8 cellular contexts compared by ENCODE assay signal in genomic region chr5:73446631-73447233, GRCh38. TPM values are rescaled to one million over a fixed set of nuclear protein-coding genes. Genes with fewer than 3 reads are reported as not detected.
DNase-seq lines count a peak whose midpoint lies in the region; ATAC-seq and TF ChIP-seq lines count a peak whose summit lies in the region.

No MANE protein-coding gene starts in this region.

- BruUV-seq in Caco-2 (replicated peaks; lab: Mats Ljungman, UMichigan), result TSS peak; percentile 89

- POLR2A ChIA-PET in Caco-2 (lab: Charles Lee), result no interaction called here
- POLR2A ChIA-PET in naive thymus-derived CD8-positive, alpha-beta T cell (lab: Charles Lee), result interaction anchor here (1.0 kb wide), 1 partner anchor 52 kb away, joined by 3 read pairs; the partner anchor contains the start of gene BTF3

- no peak for TF ChIP-seq POLR2A in adrenal gland (IDR thresholded peaks at IDR 0.05)

- no peaks in the 10 kb centered on the region for H3K36me3 Mint-ChIP-seq in Caco-2 (ENCODE audit: insufficient read depth, unreplicated experiment)
- H3K36me3 Mint-ChIP-seq in brain, result no peaks in the 10 kb centered on the region
- peaks cover 0 to 18% (median 3%) of the 10 kb centered on the region in 3 donors for H3K36me3 Mint-ChIP-seq in naive thymus-derived CD8-positive, alpha-beta T cell

- H3K79me2 ChIP-seq in KMS-11 (ENCODE audit: insufficient read depth, low read depth), result peaks cover 22% of the 10 kb centered on the region

- intact Hi-C loops in Caco-2 (cut with micrococcal nuclease; ENCODE audit: unreplicated experiment) (loop anchor here (5.0 kb wide), 1 partner anchor 244 kb away; no protein-coding TSS in a partner anchor), adrenal gland (cut with DNase I) (loop anchor here in 1 of 2 donors (10.0 kb wide), 1 partner anchor 232 kb away; no protein-coding TSS in a partner anchor)

- no peaks in the 10 kb centered on the region for H3K4me1 Mint-ChIP-seq in Caco-2 (ENCODE audit: low read depth, unreplicated experiment)
- H3K4me1 Mint-ChIP-seq in brain, result peaks cover 30% of the 10 kb centered on the region
- peaks cover 4 to 23% (median 18%) of the 10 kb centered on the region in 4 donors for H3K4me1 Mint-ChIP-seq in naive thymus-derived CD8-positive, alpha-beta T cell

- ATAC-seq in naive thymus-derived CD8-positive, alpha-beta T cell, result no peak

- WGBS in adrenal gland, 4 donors, result 5 to 11% (median 7%) methylated on average over 26 to 66 of the region's 66 CpGs

- peak overlapping the region; percentile 83 for H3K4me2 ChIP-seq in KMS-11

- peaks cover 25% of the 10 kb centered on the region for H3K27me3 Mint-ChIP-seq in Caco-2 (ENCODE audit: insufficient read depth, unreplicated experiment)
- H3K27me3 Mint-ChIP-seq in brain, result peaks cover 94% of the 10 kb centered on the region
- peaks cover 39 to 75% (median 65%) of the 10 kb centered on the region in 5 donors for H3K27me3 Mint-ChIP-seq in naive thymus-derived CD8-positive, alpha-beta T cell

- DNase-seq in Caco-2, result peak in 1 of 2 experiments; percentile 22
- DNase-seq in naive thymus-derived CD8-positive, alpha-beta T cell, result peak in 2 of 10 donors; percentile 7 to 9
- DNase-seq in adrenal gland, result no peak
- DNase-seq in 8988T, result no peak
- no peak for DNase-seq in C1 segment of cervical spinal cord (lab: John Stamatoyannopoulos, UW)
- no peak for DNase-seq in dermis blood vessel endothelial cell

- H3K4me1 ChIP-seq in Caco-2 (peaks cover 10% of the 10 kb centered on the region), KMS-11 (ENCODE audit: low read depth, poor library complexity, severe bottlenecking) (peaks cover 35% of the 10 kb centered on the region), adrenal gland (replicated peaks in 1 of 2) (peaks cover 0 to 18% of the 10 kb centered on the region in 2 donors)

- H3K27ac Mint-ChIP-seq in Caco-2 (ENCODE audit: unreplicated experiment) (no peak overlapping the region), brain (peak overlapping the region in 1 of 5 experiments; percentile 80)
- H3K27ac Mint-ChIP-seq in naive thymus-derived CD8-positive, alpha-beta T cell, result no peak overlapping the region

- H3K9me3 Mint-ChIP-seq in Caco-2 (ENCODE audit: unreplicated experiment) (no peaks in the 10 kb centered on the region), brain (peaks cover 0 to 5% (median 4%) of the 10 kb centered on the region in 5 experiments)
- peaks cover 0 to 30% (median 11%) of the 10 kb centered on the region in 9 donors for H3K9me3 Mint-ChIP-seq in naive thymus-derived CD8-positive, alpha-beta T cell

- peak overlapping the region; percentile 70 for H3K9ac ChIP-seq in KMS-11

- H3K27me3 ChIP-seq in Caco-2 (replicated peaks; ENCODE audit: control insufficient read depth, insufficient read depth, low read length), result peaks cover 6% of the 10 kb centered on the region
- peaks cover 17% of the 10 kb centered on the region for H3K27me3 ChIP-seq in KMS-11 (ENCODE audit: insufficient read depth, low read depth)
- H3K27me3 ChIP-seq in adrenal gland, result peaks cover 85% of the 10 kb centered on the region

- CTCF ChIA-PET in Caco-2 (lab: Charles Lee), result interaction anchor here (0.6 to 2.2 kb wide), 3 partner anchors 53 to 230 kb away, joined by 4 to 15 read pairs (median 6); no protein-coding TSS in a partner anchor

- H3K27ac ChIP-seq in KMS-11 (peak overlapping the region; percentile 69), adrenal gland (peak overlapping the region in 1 of 5 donors; percentile 88)

- H3K4me3 Mint-ChIP-seq in Caco-2 (ENCODE audit: unreplicated experiment) (peak overlapping the region; percentile 81), brain (peak overlapping the region; percentile 78 to 86 (median 84))
- peak overlapping the region; percentile 65 to 80 (median 73) for H3K4me3 Mint-ChIP-seq in naive thymus-derived CD8-positive, alpha-beta T cell

- TF ChIP-seq CTCF in Caco-2 (IDR thresholded peaks at IDR 0.05; ENCODE audit: insufficient read depth in 1 of 2, low read depth in 1 of 2, low read length in 1 of 2, severe bottlenecking in 1 of 2, unreplicated experiment in 1 of 2), result no peak
- 0 out of 2 replicates have a peak, but pooled peaks have one; percentile 7 for TF ChIP-seq CTCF in KMS-11 (conservative IDR thresholded peaks at IDR 0.05; ENCODE audit: low read depth, low read length)
- no peak for TF ChIP-seq CTCF in brain (conservative IDR thresholded peaks at IDR 0.05)
- TF ChIP-seq CTCF in adrenal gland (IDR thresholded peaks at IDR 0.05), result no peak

- peak overlapping the region; percentile 43 for H3K4me3 ChIP-seq in Caco-2 (ENCODE audit: low read depth, low read length)
- no peak overlapping the region for H3K4me3 ChIP-seq in KMS-11 (IDR thresholded peaks at IDR 0.05; ENCODE audit: insufficient read depth, low read depth, low read length)
- peak overlapping the region in 1 of 4 donors; percentile 47 for H3K4me3 ChIP-seq in adrenal gland

- no peaks in the 10 kb centered on the region for H4K20me1 ChIP-seq in KMS-11 (ENCODE audit: insufficient read depth)

- H3K9me3 ChIP-seq in Caco-2, result no peaks in the 10 kb centered on the region
- no peaks in the 10 kb centered on the region for H3K9me3 ChIP-seq in adrenal gland (replicated peaks in 1 of 3)

- H2AFZ ChIP-seq in KMS-11 (ENCODE audit: low read depth), result peak overlapping the region; percentile 88

- H3K36me3 ChIP-seq in Caco-2 (ENCODE audit: control insufficient read depth, insufficient read depth, low read length) (no peaks in the 10 kb centered on the region), KMS-11 (ENCODE audit: insufficient read depth) (no peaks in the 10 kb centered on the region), adrenal gland (replicated peaks in 1 of 2) (no peaks in the 10 kb centered on the region)

RNA-seq across cellular contexts. Expression of gene FOXD1, which starts 1.8 kb away (rescaled TPM):
- total RNA-seq in Caco-2 (2022), result 2.8 and 3.1 TPM in 2 replicates
- 7.1 TPM for polyA plus RNA-seq in brain (ENCODE audit: insufficient read depth, low read depth, low replicate concordance)
- not detected for total RNA-seq in naive thymus-derived CD8-positive, alpha-beta T cell
- polyA plus RNA-seq in naive thymus-derived CD8-positive, alpha-beta T cell, result not detected
- 1 to 10 TPM; 1.1 to 6.5 (median 2.8) TPM for total RNA-seq in adrenal gland
- 1 to 10 TPM; 1.2 to 4.5 (median 1.9) TPM for polyA plus RNA-seq in adrenal gland
- total RNA-seq in dermis blood vessel endothelial cell, result 0.05 and 0.17 TPM in 2 replicates

RNA-seq across cellular contexts. Expression of gene BTF3, which starts 51.5 kb away (rescaled TPM):
- total RNA-seq in Caco-2 (2022) (653 and 704 TPM in 2 replicates), adrenal gland (100 to 1,000 TPM; 424 to 634 (median 509) TPM), dermis blood vessel endothelial cell (250 and 286 TPM in 2 replicates)
- polyA plus RNA-seq in brain (ENCODE audit: insufficient read depth, low read depth, low replicate concordance) (682 TPM), adrenal gland (100 to 1,000 TPM; 426 to 852 (median 519) TPM)
- 100 to 1,000 TPM; 697 to 751 TPM for total RNA-seq in naive thymus-derived CD8-positive, alpha-beta T cell
- polyA plus RNA-seq in naive thymus-derived CD8-positive, alpha-beta T cell, result 100 to 1,000 TPM; 812 to 913 (median 878) TPM
